Comparison of ENCODE assay signal across 8 cellular contexts in genomic region chr15:101642361-101642760, GRCh38. TPM values are rescaled to one million over a fixed set of nuclear protein-coding genes. Genes with fewer than 3 reads are reported as not detected.
A peak's percentile ranks its signal among the peaks of the same experiment; 100 is the strongest.
DNase-seq lines count a peak whose midpoint lies in the region; ATAC-seq, FAIRE-seq and TF ChIP-seq lines count a peak whose summit lies in the region.
"Had no signal": no experiment of that assay in that cellular context is flagged by ENCODE, and none has a peak within 500 bp of the region (broad histone marks: within the 10 kb centered on the region; RNA-seq: fewer than 3 reads in every experiment).

No MANE protein-coding gene starts in this region.

- FAIRE-seq in urothelium cell line (lab: Jason Lieb, UNC), result no peak
- FAIRE-seq: keratinocyte had no signal

- H3K4me3 Mint-ChIP-seq in HFFc6, result no peak overlapping the region

- 51 to 71% methylated on average over 11 of the region's 11 CpGs for WGBS in sigmoid colon, 2 donors

- peak overlapping the region; percentile 40; the same call in 1 of the 2 replicates for H3K27ac Mint-ChIP-seq in HFFc6

- no peak for TF ChIP-seq EP300 in sigmoid colon (IDR thresholded peaks at IDR 0.05)

- H3K27me3 Mint-ChIP-seq in HFFc6 (ENCODE audit: insufficient read depth), result peaks cover 2% of the 10 kb centered on the region; the same call in 1 of the 2 replicates

- H3K36me3 ChIP-seq in sigmoid colon, result peaks cover 14 to 74% (median 23%) of the 10 kb centered on the region in 4 donors

- peak; percentile 58; the same call in 2 of the 3 replicates for ATAC-seq in SK-N-SH treated with all-trans-retinoic acid at 6 μM for 48 hours
- ATAC-seq in foreskin keratinocyte, result no peak

- no peaks in the 10 kb centered on the region for H3K9me3 ChIP-seq in sigmoid colon

- peak overlapping the region in 3 of 4 donors; percentile 29 to 40 (median 34) for H3K27ac ChIP-seq in sigmoid colon
- H3K27ac ChIP-seq in foreskin keratinocyte, result no peak overlapping the region

- H3K36me3 Mint-ChIP-seq in HFFc6 (ENCODE audit: low read depth), result peaks cover 20% of the 10 kb centered on the region

- TF ChIP-seq CTCF in HFFc6 (IDR thresholded peaks at IDR 0.05), result peak; percentile 31; the same call in 1 of the 2 replicates
- peak; percentile 7 for TF ChIP-seq CTCF in fibroblast of the aortic adventitia (IDR thresholded peaks at IDR 0.05; ENCODE audit: insufficient read depth, low read length)
- TF ChIP-seq CTCF in sigmoid colon (IDR thresholded peaks at IDR 0.05), result no peak
- no peak for TF ChIP-seq CTCF in foreskin keratinocyte (conservative IDR thresholded peaks at IDR 0.05)

- H3K4me1 ChIP-seq in sigmoid colon (peaks cover 0 to 11% (median 5%) of the 10 kb centered on the region in 4 donors), foreskin keratinocyte (peaks cover 6% of the 10 kb centered on the region)

- no peaks in the 10 kb centered on the region for H3K9me3 Mint-ChIP-seq in HFFc6

- no peak for DNase-seq in HFFc6
- DNase-seq in fibroblast of the aortic adventitia (ENCODE audit: low read depth), result no peak
- no peak for DNase-seq in sigmoid colon
- no peak for DNase-seq in SW 1271 (lab: John Stamatoyannopoulos, UW)
- DNase-seq in urothelium cell line (ENCODE audit: low spot score), result no peak
- DNase-seq in foreskin keratinocyte, result no peak

- H3K4me3 ChIP-seq in fibroblast of the aortic adventitia (ENCODE audit: low read depth, low read length), result no peak overlapping the region
- no peak overlapping the region for H3K4me3 ChIP-seq in sigmoid colon

- H3K4me1 Mint-ChIP-seq in HFFc6 (ENCODE audit: low read depth), result peaks cover 28% of the 10 kb centered on the region

- intact Hi-C loops in sigmoid colon (cut with DNase I), result loop anchor here (5.0 to 10.0 kb wide), 2 partner anchors 100 to 138 kb away; no protein-coding TSS in a partner anchor

- no peak for TF ChIP-seq POLR2A in sigmoid colon (IDR thresholded peaks at IDR 0.05)

- no peaks in the 10 kb centered on the region for H3K27me3 ChIP-seq in sigmoid colon
- H3K27me3 ChIP-seq in foreskin keratinocyte, result no peaks in the 10 kb centered on the region

TF ChIP-seq in SK-N-SH treated with all-trans-retinoic acid at 6 μM for 48 hours, 23 proteins besides CTCF, POLR2A, EP300 and RAD21:
- TF ChIP-seq ZNF8 (CRISPR knock-in tag; IDR thresholded peaks at IDR 0.05), result no peak
- TF ChIP-seq TCF4 (CRISPR knock-in tag; IDR thresholded peaks at IDR 0.05; ENCODE audit: borderline replicate concordance), result no peak
- TF ChIP-seq CSDC2 (CRISPR knock-in tag; IDR thresholded peaks at IDR 0.05), result no peak
- no peak for TF ChIP-seq TSHZ2 (CRISPR knock-in tag; IDR thresholded peaks at IDR 0.05)
- no peak for TF ChIP-seq ZFP3 (CRISPR knock-in tag; IDR thresholded peaks at IDR 0.05)
- no peak for TF ChIP-seq OSR1 (CRISPR knock-in tag; IDR thresholded peaks at IDR 0.05)
- TF ChIP-seq GLIS3 (CRISPR knock-in tag; IDR thresholded peaks at IDR 0.05), result no peak
- TF ChIP-seq, protein P1, sequence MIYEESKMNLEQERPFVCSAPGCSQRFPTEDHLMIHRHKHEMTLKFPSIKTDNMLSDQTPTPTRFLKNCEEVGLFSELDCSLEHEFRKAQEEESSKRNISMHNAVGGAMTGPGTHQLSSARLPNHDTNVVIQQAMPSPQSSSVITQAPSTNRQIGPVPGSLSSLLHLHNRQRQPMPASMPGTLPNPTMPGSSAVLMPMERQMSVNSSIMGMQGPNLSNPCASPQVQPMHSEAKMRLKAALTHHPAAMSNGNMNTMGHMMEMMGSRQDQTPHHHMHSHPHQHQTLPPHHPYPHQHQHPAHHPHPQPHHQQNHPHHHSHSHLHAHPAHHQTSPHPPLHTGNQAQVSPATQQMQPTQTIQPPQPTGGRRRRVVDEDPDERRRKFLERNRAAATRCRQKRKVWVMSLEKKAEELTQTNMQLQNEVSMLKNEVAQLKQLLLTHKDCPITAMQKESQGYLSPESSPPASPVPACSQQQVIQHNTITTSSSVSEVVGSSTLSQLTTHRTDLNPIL (CRISPR knock-in tag; IDR thresholded peaks at IDR 0.05; ENCODE audit: low read depth), result no peak
- no peak for TF ChIP-seq BACH2 (CRISPR knock-in tag; IDR thresholded peaks at IDR 0.05; ENCODE audit: borderline replicate concordance)

RNA-seq across cellular contexts. Expression of gene TM2D3, which starts 9.8 kb away (rescaled TPM):
- total RNA-seq in HFFc6 (2021; fragmentation: NEBNext Ultra II Directional; extraction: Animal tissue kit (Norgen Biotek cat#: 25700)), result 10 to 100 TPM; 31.4 to 35.9 (median 32.5) TPM
- total RNA-seq in fibroblast of the aortic adventitia (ENCODE audit: low replicate concordance) (37.0 and 41.8 TPM in 2 replicates), sigmoid colon (10 to 100 TPM; 49.3 to 61.4 (median 56.3) TPM), foreskin keratinocyte (36.4 and 39.5 TPM in 2 replicates)
- polyA plus RNA-seq in sigmoid colon (10 to 100 TPM; 17.1 to 35.6 (median 19.2) TPM), foreskin keratinocyte (36.8 and 37.5 TPM in 2 replicates)

Comparison
In these comparisons a context has a peak if more than half of its experiments do, and no peak if none do; other contexts are left out.
1. CTCF ChIP-seq: peak in HFFc6 (single experiment) and fibroblast of the aortic adventitia (single experiment); none in sigmoid colon (0 of 4) and foreskin keratinocyte (single experiment).